Comparison of ENCODE assay signal across 8 cellular contexts in the genomic region with DNA sequence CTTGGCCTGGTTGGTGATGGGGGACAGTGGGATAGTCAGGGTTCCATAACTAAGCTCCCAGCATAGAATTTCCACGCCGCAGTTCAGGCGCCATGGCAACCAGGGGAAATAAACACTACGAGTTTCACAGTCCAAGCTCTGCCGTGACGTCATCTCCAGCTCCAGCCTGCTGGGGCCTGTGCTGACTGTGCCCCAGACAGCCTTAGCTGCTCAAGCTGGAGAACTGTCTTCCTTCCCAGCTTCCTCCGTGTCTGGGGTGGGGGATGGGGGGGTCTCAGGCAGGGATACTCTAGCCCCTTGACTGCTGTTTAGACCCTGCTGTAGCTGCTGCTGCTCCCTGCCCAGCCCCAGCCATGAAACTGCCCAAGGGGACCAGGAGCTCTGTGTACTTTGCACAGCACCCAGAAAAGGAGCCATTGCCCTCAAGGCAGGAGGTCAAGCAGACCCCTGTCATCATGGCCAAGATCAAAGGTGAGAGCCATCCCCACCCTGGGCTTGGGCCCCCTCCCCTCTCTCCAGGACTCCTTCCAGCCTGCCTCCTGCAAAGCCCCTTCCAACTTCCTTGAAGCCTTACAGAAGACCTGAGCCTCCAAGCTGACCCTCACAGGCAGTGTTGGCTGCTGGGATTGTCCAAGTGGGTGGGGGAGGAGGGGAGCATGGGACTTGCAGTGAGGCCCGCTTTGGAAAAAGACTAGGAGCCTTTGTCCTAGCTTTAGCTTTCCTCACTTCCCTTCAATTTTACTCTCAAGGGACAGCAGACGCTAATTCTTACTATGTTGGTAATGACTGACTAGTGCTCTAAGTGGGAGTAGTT. TPM values are rescaled to one million over a fixed set of nuclear protein-coding genes. Genes with fewer than 3 reads are reported as not detected.
DNase-seq lines count a peak whose midpoint lies in the region; ATAC-seq, FAIRE-seq and TF ChIP-seq lines count a peak whose summit lies in the region.
"Had no signal": no experiment of that assay in that cellular context is flagged by ENCODE, and none has a peak within 500 bp of the region (broad histone marks: within the 10 kb centered on the region; RNA-seq: fewer than 3 reads in every experiment).

No MANE protein-coding gene starts in this region.

- peak; percentile 76 for DNase-seq in GM12892 (ENCODE audit: insufficient read length)
- DNase-seq in HT-29 (ENCODE audit: low spot score), result peak; percentile 97
- DNase-seq in SK-N-DZ (ENCODE audit: low spot score), result peak; percentile 63
- peak; percentile 95 for DNase-seq in coronary artery (ENCODE audit: low spot score)
- peak; percentile 85 for DNase-seq in left lobe of liver (ENCODE audit: low spot score)
- DNase-seq in stimulated activated CD4-positive, alpha-beta T cell treated with anti-CD3 and anti-CD28 coated beads, Interleukin-1b, Interleukin-23, amount 100 ng/mL, for 48 hours, result peak; percentile 42

- peak; percentile 85 for FAIRE-seq in GM12892 (lab: Jason Lieb, UNC)

- no peak for TF ChIP-seq CTCF in coronary artery (IDR thresholded peaks at IDR 0.05)

- peak overlapping the region; percentile 71 to 89 for H3K27ac ChIP-seq in coronary artery

- TF ChIP-seq POLR2A in GM12892 (IDR thresholded peaks at IDR 0.05; ENCODE audit: low read depth, low read length), result no peak

- H3K4me3 ChIP-seq in coronary artery, result no peak overlapping the region

- ATAC-seq in left lobe of liver (peak; percentile 86), GM19397 (IDR thresholded peaks at IDR 0.05; ENCODE audit: unreplicated experiment) (no peak)

RNA-seq across cellular contexts. Expression of gene CSPG4, which starts 11.4 kb away (rescaled TPM):
- 0.02 TPM for polyA plus RNA-seq in GM12892 (2012; ENCODE audit: missing spikeins)
- total RNA-seq in HT-29 (2014; rRNA removed; shearing (Covaris generic)), result 8.9 and 10.7 TPM in 2 replicates
- 2.3 and 2.6 TPM in 2 replicates for polyA plus RNA-seq in SK-N-DZ (2014; cell fraction: cytosol; rRNA removed)
- polyA plus RNA-seq in SK-N-DZ (2014; cell fraction: nucleus; rRNA removed), result 1.7 and 2.3 TPM in 2 replicates
- 0.23 TPM for total RNA-seq in left lobe of liver
- total RNA-seq: T-helper 2 cell treated with Interferon-gamma antibody and Interleukin-4, amounts not matched to agents 100 ng/mL and 5 ng/mL, for 36 hours had no signal

Comparison
In these comparisons a context has a peak if more than half of its experiments do, and no peak if none do; other contexts are left out.
1. DNase-seq: peak in every context shown above with its lines; median percentile 97 in HT-29; 95 in coronary artery; 85 in left lobe of liver; 76 in GM12892; 63 in SK-N-DZ; 42 in stimulated activated CD4-positive, alpha-beta T cell treated with anti-CD3 and anti-CD28 coated beads, Interleukin-1b, Interleukin-23, amount 100 ng/mL, for 48 hours.